Comparison of ENCODE assay signal across 14 cellular contexts in the genomic region with DNA sequence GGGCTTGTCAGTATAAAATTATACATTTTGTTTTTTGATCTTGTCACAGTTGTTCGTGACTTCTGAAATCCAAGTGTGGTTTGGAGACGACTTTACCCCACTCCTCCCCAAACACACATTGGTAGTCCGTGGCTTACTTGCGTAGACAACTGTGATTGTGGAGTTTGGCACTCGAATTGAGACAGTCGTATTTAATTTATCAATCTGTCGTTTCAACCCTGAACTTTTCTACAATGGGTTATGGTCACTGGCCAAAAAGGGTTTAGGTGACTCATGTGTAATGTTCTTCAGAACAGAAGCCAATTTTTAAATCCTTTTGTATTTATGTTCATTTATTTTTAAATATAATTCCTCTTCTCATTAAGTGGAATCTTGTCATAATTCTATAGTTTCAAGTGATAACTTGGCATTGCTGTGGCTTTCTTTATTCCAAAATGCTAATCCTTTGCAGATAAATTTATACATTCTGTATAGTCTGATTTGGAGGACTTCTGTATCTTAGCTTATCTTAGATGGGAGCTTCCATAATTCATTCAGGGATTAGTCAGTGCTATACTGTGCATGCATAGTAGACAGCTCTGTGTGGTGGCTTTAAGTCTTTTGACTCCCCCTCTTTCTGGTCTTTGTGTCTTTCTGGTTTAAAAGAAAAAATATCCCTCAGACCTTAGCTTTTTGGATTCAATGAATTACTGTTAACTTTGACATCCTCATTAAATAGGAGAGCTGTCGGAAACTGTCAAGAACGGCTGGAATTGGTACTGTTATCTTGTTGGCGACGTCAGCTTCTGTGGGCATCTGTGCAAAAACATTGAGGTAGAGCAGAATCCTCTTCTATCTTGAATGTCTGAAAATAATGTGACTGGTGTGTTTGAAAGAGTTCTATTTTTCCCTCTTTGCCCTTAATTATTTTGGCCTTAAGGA.
DNase-seq lines count a peak whose midpoint lies in the region; ATAC-seq and TF ChIP-seq lines count a peak whose summit lies in the region.
"Had no signal": no experiment of that assay in that cellular context is flagged by ENCODE, and none has a peak within 500 bp of the region (broad histone marks: within the 10 kb centered on the region; RNA-seq: fewer than 3 reads in every experiment).

No MANE protein-coding gene starts in this region.

- intact Hi-C loops in left ventricle myocardium inferior (cut with micrococcal nuclease), result no loop called here
- intact Hi-C loops in left ventricle myocardium superior (cut with micrococcal nuclease), result no loop called here
- intact Hi-C loops in right lobe of liver (cut with DNase I), result no loop called here
- intact Hi-C loops in posterior vena cava (cut with DNase I), result no loop called here

- H3K4me3 Mint-ChIP-seq in activated naive CD8-positive, alpha-beta T cell treated with anti-CD3 and anti-CD28 coated beads, Interleukin-2, amount 50 U/mL, for 24 hours, result peak overlapping the region; percentile 73

- ATAC-seq in left ventricle myocardium superior (no peak), right lobe of liver (peak; percentile 45 to 70 (median 66))
- no peak for ATAC-seq in activated naive CD8-positive, alpha-beta T cell treated with anti-CD3 and anti-CD28 coated beads, Interleukin-2, amount 50 U/mL, for 24 hours

- WGBS in right lobe of liver (ENCODE audit: insufficient coverage, low coverage, low lambda C conversion rate, missing lambda C conversion rate), result 30% methylated on average over 11 of the region's 11 CpGs

- TF ChIP-seq POLR2A in right lobe of liver (IDR thresholded peaks at IDR 0.05), result no peak

- H3K36me3 ChIP-seq in left ventricle myocardium inferior, result no peaks in the 10 kb centered on the region
- H3K36me3 ChIP-seq in right lobe of liver, result no peaks in the 10 kb centered on the region
- H3K36me3 ChIP-seq: cardiac muscle cell had no signal

- TF ChIP-seq CTCF in left ventricle myocardium inferior (IDR thresholded peaks at IDR 0.05; ENCODE audit: borderline replicate concordance) (no peak), right lobe of liver (IDR thresholded peaks at IDR 0.05) (no peak)

- H3K9me3 Mint-ChIP-seq in activated naive CD8-positive, alpha-beta T cell treated with anti-CD3 and anti-CD28 coated beads, Interleukin-2, amount 50 U/mL, for 24 hours, result no peaks in the 10 kb centered on the region

- H3K27ac ChIP-seq in left ventricle myocardium inferior (replicated peaks) (peak overlapping the region; percentile 72), right lobe of liver (peak overlapping the region; percentile 48 to 84 (median 48))
- H3K27ac ChIP-seq: C4-2B, cardiac muscle cell, testis had no signal

- no peaks in the 10 kb centered on the region for H3K27me3 Mint-ChIP-seq in activated naive CD8-positive, alpha-beta T cell treated with anti-CD3 and anti-CD28 coated beads, Interleukin-2, amount 50 U/mL, for 24 hours

- peaks cover 100% of the 10 kb centered on the region for H3K4me1 ChIP-seq in left ventricle myocardium inferior
- peaks cover 0 to 64% (median 28%) of the 10 kb centered on the region in 4 donors for H3K4me1 ChIP-seq in right lobe of liver

- H3K27ac Mint-ChIP-seq in activated naive CD8-positive, alpha-beta T cell treated with anti-CD3 and anti-CD28 coated beads, Interleukin-2, amount 50 U/mL, for 24 hours, result peak overlapping the region; percentile 83

- no peaks in the 10 kb centered on the region for H3K9me3 ChIP-seq in left ventricle myocardium inferior (replicated peaks)
- no peaks in the 10 kb centered on the region for H3K9me3 ChIP-seq in right lobe of liver
- H3K9me3 ChIP-seq: testis had no signal

- no peaks in the 10 kb centered on the region for H3K36me3 Mint-ChIP-seq in activated naive CD8-positive, alpha-beta T cell treated with anti-CD3 and anti-CD28 coated beads, Interleukin-2, amount 50 U/mL, for 24 hours (ENCODE audit: low read depth)

- DNase-seq in left ventricle myocardium inferior (no peak), left ventricle myocardium superior (no peak), right lobe of liver (peak in 1 of 3 donors; percentile 70), COR-L47 (lab: John Stamatoyannopoulos, UW) (no peak), DMS 273 (lab: John Stamatoyannopoulos, UW; ENCODE audit: unreplicated experiment) (no peak), posterior vena cava (ENCODE audit: low spot score) (no peak)
- DNase-seq in activated naive CD8-positive, alpha-beta T cell treated with anti-CD3 and anti-CD28 coated beads, Interleukin-2, amount 50 U/mL, for 24 hours, result no peak
- no peak for DNase-seq in effector CD4-positive, alpha-beta T cell
- DNase-seq: NCI-H774; stimulated activated CD4-positive, alpha-beta T cell treated with anti-CD3 and anti-CD28 coated beads, Interleukin-4, amount 100 ng/mL, for 24 hours; SW 1271; testis had no signal

- H3K27me3 ChIP-seq in left ventricle myocardium inferior (ENCODE audit: low read depth) (no peaks in the 10 kb centered on the region), right lobe of liver (no peaks in the 10 kb centered on the region)
- H3K27me3 ChIP-seq: cardiac muscle cell, testis had no signal

- H3K4me1 Mint-ChIP-seq in activated naive CD8-positive, alpha-beta T cell treated with anti-CD3 and anti-CD28 coated beads, Interleukin-2, amount 50 U/mL, for 24 hours, result peaks cover 97% of the 10 kb centered on the region

- H3K4me3 ChIP-seq in left ventricle myocardium inferior (no peak overlapping the region), right lobe of liver (no peak overlapping the region)
- H3K4me3 ChIP-seq: cardiac muscle cell, testis had no signal

Comparison
In these comparisons a context has a peak if more than half of its experiments do, and no peak if none do; other contexts are left out.
1. ATAC-seq: peak in right lobe of liver (4 of 4); none in left ventricle myocardium superior (single experiment) and activated naive CD8-positive, alpha-beta T cell treated with anti-CD3 and anti-CD28 coated beads, Interleukin-2, amount 50 U/mL, for 24 hours (single experiment).